Comparison of ENCODE assay signal across 1 cellular context in the genomic region with DNA sequence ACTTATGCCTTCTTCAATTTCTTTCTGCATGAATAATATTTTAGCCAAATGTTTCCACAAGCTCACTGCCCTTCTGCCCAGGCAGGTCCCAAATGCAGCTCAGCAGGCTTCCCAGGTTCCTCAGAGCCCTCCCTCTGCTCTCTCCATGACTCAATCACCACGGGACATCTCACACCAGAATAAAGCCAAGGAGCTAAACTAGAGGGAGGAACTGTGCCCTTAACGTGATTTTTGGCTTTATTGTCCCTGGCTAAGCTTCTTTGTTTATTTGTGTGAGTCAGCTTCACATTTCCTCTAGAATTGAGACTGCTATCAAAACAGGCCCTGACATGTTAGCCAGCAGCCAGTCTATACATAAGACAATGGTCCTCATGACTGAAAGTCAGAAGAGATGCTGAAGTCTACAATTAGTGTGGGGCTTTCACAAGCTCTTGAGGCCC.
TF ChIP-seq lines count a peak whose summit lies in the region.

No MANE protein-coding gene starts in this region.

TF ChIP-seq in HEK293, 187 proteins besides CTCF, POLR2A, EP300 and RAD21 (continued from another document):
- TF ChIP-seq ZNF518A (tag by site-specific recombination; conservative IDR thresholded peaks at IDR 0.05; ENCODE audit: low read depth) (peak; percentile 52; the same call in 1 of the 2 replicates), SP7 (tag by site-specific recombination; IDR thresholded peaks at IDR 0.05) (peak; percentile 98), ZBTB8A (tag by site-specific recombination; IDR thresholded peaks at IDR 0.05) (0 out of 2 replicates have a peak, but pooled peaks have one; percentile 28), ZNF274 (IDR thresholded peaks at IDR 0.05; ENCODE audit: low read length) (no peak), ZNF274 (tag by site-specific recombination; IDR thresholded peaks at IDR 0.05; ENCODE audit: borderline replicate concordance) (no peak), TSHZ1 (tag by site-specific recombination; IDR thresholded peaks at IDR 0.05; ENCODE audit: borderline replicate concordance) (0 out of 2 replicates have a peak, but pooled peaks have one; percentile 61), TRIM28 (IDR thresholded peaks at IDR 0.05; ENCODE audit: borderline replicate concordance, low read length) (peak; percentile 94; the same call in 1 of the 2 replicates), ZNF501 (tag by site-specific recombination; IDR thresholded peaks at IDR 0.05) (no peak), MZF1 (tag by site-specific recombination; IDR thresholded peaks at IDR 0.05; ENCODE audit: borderline replicate concordance) (0 out of 2 replicates have a peak, but pooled peaks have one; percentile 56), ZBTB6 (tag by site-specific recombination; IDR thresholded peaks at IDR 0.05) (peak; percentile 79; the same call in 1 of the 2 replicates)
